ENCODE assay signal across 7 cellular contexts in genomic region chr4:113760094-113760851, GRCh38. TPM values are rescaled to one million over a fixed set of nuclear protein-coding genes. Genes with fewer than 3 reads are reported as not detected.
DNase-seq lines count a peak whose midpoint lies in the region; ATAC-seq, FAIRE-seq and TF ChIP-seq lines count a peak whose summit lies in the region.

No MANE protein-coding gene starts in this region.

- H3K27ac Mint-ChIP-seq in natural killer cell: peak overlapping the region; percentile 94 to 99

- no peak for TF ChIP-seq CTCF in natural killer cell (IDR thresholded peaks at IDR 0.05)
- TF ChIP-seq CTCF in upper lobe of left lung (IDR thresholded peaks at IDR 0.05): no peak

- intact Hi-C loops in natural killer cell (cut with micrococcal nuclease): loop anchor here (2.0 to 5.0 kb wide), 4 partner anchors 15 to 247 kb away; no protein-coding TSS in a partner anchor

- no peaks in the 10 kb centered on the region for H3K27me3 ChIP-seq in upper lobe of left lung

- peak overlapping the region; percentile 98 to 100 (median 98) for H3K27ac ChIP-seq in upper lobe of left lung

- H3K36me3 ChIP-seq in upper lobe of left lung: no peaks in the 10 kb centered on the region

- H3K4me3 ChIP-seq in upper lobe of left lung: peak overlapping the region; percentile 58 to 77 (median 70)

- 2% methylated on average over 22 of the region's 22 CpGs for WGBS in upper lobe of left lung, 2 donors

- peak; percentile 82 for FAIRE-seq in GM18507 (lab: Jason Lieb, UNC)

- ATAC-seq in natural killer cell (no peak), upper lobe of left lung (ENCODE audit: low FRiP score in 2 of 2) (peak in 1 of 2 donors; percentile 59)

- peaks cover 50% of the 10 kb centered on the region in 2 donors for H3K4me1 Mint-ChIP-seq in natural killer cell

- H3K9me3 Mint-ChIP-seq in natural killer cell: no peaks in the 10 kb centered on the region

- TF ChIP-seq EP300 in upper lobe of left lung (IDR thresholded peaks at IDR 0.05): no peak

- no peaks in the 10 kb centered on the region for H3K9me3 ChIP-seq in upper lobe of left lung

- no peaks in the 10 kb centered on the region for H3K27me3 Mint-ChIP-seq in natural killer cell (ENCODE audit: low read depth in 2 of 2)

- H3K36me3 Mint-ChIP-seq in natural killer cell: no peaks in the 10 kb centered on the region

- TF ChIP-seq POLR2A in upper lobe of left lung (IDR thresholded peaks at IDR 0.05): peak in 1 of 4 donors; percentile 48

- DNase-seq in GM18507 (ENCODE audit: extremely low spot score, insufficient read length, low read depth) (no peak), NCI-H526 treated with DMSO at 0.1 percent for 48 hours (lab: John Stamatoyannopoulos, UW) (peak; percentile 75), fibroblast of peridontal ligament (ENCODE audit: extremely low read depth) (peak; percentile 71), natural killer cell (peak; percentile 25), upper lobe of left lung (peak in 1 of 2 donors; percentile 62), NCI-H2196 treated with DMSO at 0.1 percent for 48 hours (lab: John Stamatoyannopoulos, UW; ENCODE audit: unreplicated experiment) (no peak)
- peak; percentile 58 to 63 for DNase-seq in activated T-cell treated with anti-CD3 and anti-CD28 coated beads, Interleukin-2, amount 50 U/mL, for 48 hours

- H3K4me1 ChIP-seq in upper lobe of left lung: peaks cover 16 to 27% (median 24%) of the 10 kb centered on the region in 4 donors

- H3K4me3 Mint-ChIP-seq in natural killer cell: peak overlapping the region; percentile 97

RNA-seq across cellular contexts. Expression of gene CAMK2D, which starts 1.3 kb away (rescaled TPM):
- total RNA-seq in natural killer cell (10 to 100 TPM; 31.6 to 40.1 (median 34.5) TPM), upper lobe of left lung (10 to 100 TPM; 41.0 to 75.8 (median 51.9) TPM)

Comparison
In these comparisons a context has a peak if more than half of its experiments do, and no peak if none do; other contexts are left out.
1. DNase-seq: peak in NCI-H526 treated with DMSO at 0.1 percent for 48 hours (single experiment), activated T-cell treated with anti-CD3 and anti-CD28 coated beads, Interleukin-2, amount 50 U/mL, for 48 hours (2 of 2), fibroblast of peridontal ligament (single experiment) and natural killer cell (single experiment); none in GM18507 (single experiment) and NCI-H2196 treated with DMSO at 0.1 percent for 48 hours (single experiment).